11 cellular contexts compared by ENCODE assay signal in genomic region chr6:17138033-17138432, GRCh38. TPM values are rescaled to one million over a fixed set of nuclear protein-coding genes. Genes with fewer than 3 reads are reported as not detected.
"Had no signal": no experiment of that assay in that cellular context is flagged by ENCODE, and none has a peak within 500 bp of the region (broad histone marks: within the 10 kb centered on the region; RNA-seq: fewer than 3 reads in every experiment).

No MANE protein-coding gene starts in this region.

- H3K4me1 Mint-ChIP-seq: GM23338 had no signal

- H3K4me1 ChIP-seq: HAP-1 had no signal

- H3K27ac Mint-ChIP-seq: GM23338, H9, HFFc6 had no signal

- H3K9me3 ChIP-seq: HAP-1 had no signal

- H3K4me3 ChIP-seq: GM23248, GM23338, HAP-1 had no signal

- H3K4me3 Mint-ChIP-seq: GM23338, H9, HFFc6 had no signal

- H3K4me2 ChIP-seq: GM23338 had no signal

- H3K9ac ChIP-seq: GM23248 had no signal

- DNase-seq: GM23248, GOT3, H7, H9, HCEC 1CT, HFFc6 had no signal

- H2AFZ ChIP-seq: GM23248, GM23338 had no signal

- H3K27ac ChIP-seq: GM23248 had no signal

- ATAC-seq: GM23338, HCT116 had no signal

- H3K36me3 ChIP-seq: HAP-1 had no signal

RNA-seq across cellular contexts. Expression of gene STMND1, which starts 36.2 kb away (rescaled TPM):
- total RNA-seq: GM23248, H1, H4, H7, H9 had no signal
- polyA plus RNA-seq: GM23248, GM23338, H1 had no signal
